1 cellular context compared by ENCODE assay signal in the genomic region with DNA sequence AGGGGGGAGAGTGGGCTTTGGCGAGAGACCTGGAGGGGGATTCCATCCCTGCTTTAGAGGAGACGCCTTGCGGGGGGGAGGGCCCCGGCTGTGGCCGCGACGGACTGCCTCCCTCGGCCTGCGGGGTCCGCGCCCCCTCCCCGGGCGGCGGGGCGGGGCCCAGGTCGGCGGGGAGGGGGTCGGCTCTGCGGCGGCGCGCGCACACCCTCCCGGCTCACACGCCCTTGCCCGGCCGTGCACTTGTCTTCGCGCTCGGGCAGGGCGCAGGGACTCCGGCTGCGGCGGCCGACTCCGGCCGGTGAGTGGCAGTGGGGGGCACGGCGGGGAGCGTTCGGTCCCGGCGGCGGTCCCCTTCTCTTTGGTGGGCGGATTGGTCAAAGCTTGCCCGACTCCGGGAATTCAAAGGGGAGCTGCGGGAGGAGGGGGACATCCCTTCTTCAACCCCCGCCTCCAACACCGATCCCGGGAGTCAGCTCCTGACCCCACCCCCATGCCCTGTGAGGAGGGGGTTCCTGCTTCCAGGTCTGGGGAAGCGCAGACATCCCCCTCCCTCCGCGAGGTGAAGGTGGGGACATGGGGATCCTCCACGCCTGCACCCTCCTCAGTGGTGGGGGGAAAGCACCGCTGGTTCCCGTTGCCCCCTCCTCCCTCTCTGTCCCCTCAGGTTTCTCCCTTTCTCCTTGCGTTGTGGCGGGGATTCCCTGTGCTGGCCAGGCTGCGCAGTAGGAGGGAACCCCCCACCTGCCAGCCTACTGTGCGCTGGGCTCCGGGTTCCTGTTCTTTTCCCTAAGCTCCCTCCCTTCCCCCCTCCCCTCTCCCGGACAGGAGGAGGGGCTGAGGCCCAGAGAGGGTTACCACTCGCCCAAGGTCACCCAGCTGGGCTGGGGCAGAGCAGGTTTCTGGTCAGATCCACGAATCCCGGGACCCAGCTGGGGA.
TF ChIP-seq lines count a peak whose summit lies in the region.

No MANE protein-coding gene starts in this region.

TF ChIP-seq in HEK293, 187 proteins besides CTCF, POLR2A, EP300 and RAD21 (continued from another document):
- TF ChIP-seq, protein P1, sequence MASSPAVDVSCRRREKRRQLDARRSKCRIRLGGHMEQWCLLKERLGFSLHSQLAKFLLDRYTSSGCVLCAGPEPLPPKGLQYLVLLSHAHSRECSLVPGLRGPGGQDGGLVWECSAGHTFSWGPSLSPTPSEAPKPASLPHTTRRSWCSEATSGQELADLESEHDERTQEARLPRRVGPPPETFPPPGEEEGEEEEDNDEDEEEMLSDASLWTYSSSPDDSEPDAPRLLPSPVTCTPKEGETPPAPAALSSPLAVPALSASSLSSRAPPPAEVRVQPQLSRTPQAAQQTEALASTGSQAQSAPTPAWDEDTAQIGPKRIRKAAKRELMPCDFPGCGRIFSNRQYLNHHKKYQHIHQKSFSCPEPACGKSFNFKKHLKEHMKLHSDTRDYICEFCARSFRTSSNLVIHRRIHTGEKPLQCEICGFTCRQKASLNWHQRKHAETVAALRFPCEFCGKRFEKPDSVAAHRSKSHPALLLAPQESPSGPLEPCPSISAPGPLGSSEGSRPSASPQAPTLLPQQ (tag by site-specific recombination; IDR thresholded peaks at IDR 0.05): no peak
- TF ChIP-seq ZNF266 (tag by site-specific recombination; IDR thresholded peaks at IDR 0.05; ENCODE audit: low read depth): no peak
- TF ChIP-seq ZNF544 (tag by site-specific recombination; IDR thresholded peaks at IDR 0.05): no peak
- TF ChIP-seq ZNF600 (tag by site-specific recombination; IDR thresholded peaks at IDR 0.05): no peak
- no peak for TF ChIP-seq MZF1 (tag by site-specific recombination; IDR thresholded peaks at IDR 0.05; ENCODE audit: borderline replicate concordance)
- no peak for TF ChIP-seq ZNF48 (tag by site-specific recombination; IDR thresholded peaks at IDR 0.05)
- no peak for TF ChIP-seq ZNF623 (tag by site-specific recombination; IDR thresholded peaks at IDR 0.05)
- TF ChIP-seq ZIC2 (tag by site-specific recombination; IDR thresholded peaks at IDR 0.05): peak; percentile 72
- no peak for TF ChIP-seq ZNF292 (tag by site-specific recombination; IDR thresholded peaks at IDR 0.05; ENCODE audit: borderline replicate concordance, low read depth)
- TF ChIP-seq, protein P2, sequence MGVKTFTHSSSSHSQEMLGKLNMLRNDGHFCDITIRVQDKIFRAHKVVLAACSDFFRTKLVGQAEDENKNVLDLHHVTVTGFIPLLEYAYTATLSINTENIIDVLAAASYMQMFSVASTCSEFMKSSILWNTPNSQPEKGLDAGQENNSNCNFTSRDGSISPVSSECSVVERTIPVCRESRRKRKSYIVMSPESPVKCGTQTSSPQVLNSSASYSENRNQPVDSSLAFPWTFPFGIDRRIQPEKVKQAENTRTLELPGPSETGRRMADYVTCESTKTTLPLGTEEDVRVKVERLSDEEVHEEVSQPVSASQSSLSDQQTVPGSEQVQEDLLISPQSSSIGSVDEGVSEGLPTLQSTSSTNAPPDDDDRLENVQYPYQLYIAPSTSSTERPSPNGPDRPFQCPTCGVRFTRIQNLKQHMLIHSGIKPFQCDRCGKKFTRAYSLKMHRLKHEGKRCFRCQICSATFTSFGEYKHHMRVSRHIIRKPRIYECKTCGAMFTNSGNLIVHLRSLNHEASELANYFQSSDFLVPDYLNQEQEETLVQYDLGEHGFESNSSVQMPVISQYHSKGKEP (tag by site-specific recombination; IDR thresholded peaks at IDR 0.05): no peak
- TF ChIP-seq, protein P3, sequence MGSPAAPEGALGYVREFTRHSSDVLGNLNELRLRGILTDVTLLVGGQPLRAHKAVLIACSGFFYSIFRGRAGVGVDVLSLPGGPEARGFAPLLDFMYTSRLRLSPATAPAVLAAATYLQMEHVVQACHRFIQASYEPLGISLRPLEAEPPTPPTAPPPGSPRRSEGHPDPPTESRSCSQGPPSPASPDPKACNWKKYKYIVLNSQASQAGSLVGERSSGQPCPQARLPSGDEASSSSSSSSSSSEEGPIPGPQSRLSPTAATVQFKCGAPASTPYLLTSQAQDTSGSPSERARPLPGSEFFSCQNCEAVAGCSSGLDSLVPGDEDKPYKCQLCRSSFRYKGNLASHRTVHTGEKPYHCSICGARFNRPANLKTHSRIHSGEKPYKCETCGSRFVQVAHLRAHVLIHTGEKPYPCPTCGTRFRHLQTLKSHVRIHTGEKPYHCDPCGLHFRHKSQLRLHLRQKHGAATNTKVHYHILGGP (tag by site-specific recombination; IDR thresholded peaks at IDR 0.05): no peak
- TF ChIP-seq ZBTB20 (tag by site-specific recombination; IDR thresholded peaks at IDR 0.05): peak; percentile 48
- TF ChIP-seq ZNF423 (tag by site-specific recombination; IDR thresholded peaks at IDR 0.05): no peak
- TF ChIP-seq, protein P4, sequence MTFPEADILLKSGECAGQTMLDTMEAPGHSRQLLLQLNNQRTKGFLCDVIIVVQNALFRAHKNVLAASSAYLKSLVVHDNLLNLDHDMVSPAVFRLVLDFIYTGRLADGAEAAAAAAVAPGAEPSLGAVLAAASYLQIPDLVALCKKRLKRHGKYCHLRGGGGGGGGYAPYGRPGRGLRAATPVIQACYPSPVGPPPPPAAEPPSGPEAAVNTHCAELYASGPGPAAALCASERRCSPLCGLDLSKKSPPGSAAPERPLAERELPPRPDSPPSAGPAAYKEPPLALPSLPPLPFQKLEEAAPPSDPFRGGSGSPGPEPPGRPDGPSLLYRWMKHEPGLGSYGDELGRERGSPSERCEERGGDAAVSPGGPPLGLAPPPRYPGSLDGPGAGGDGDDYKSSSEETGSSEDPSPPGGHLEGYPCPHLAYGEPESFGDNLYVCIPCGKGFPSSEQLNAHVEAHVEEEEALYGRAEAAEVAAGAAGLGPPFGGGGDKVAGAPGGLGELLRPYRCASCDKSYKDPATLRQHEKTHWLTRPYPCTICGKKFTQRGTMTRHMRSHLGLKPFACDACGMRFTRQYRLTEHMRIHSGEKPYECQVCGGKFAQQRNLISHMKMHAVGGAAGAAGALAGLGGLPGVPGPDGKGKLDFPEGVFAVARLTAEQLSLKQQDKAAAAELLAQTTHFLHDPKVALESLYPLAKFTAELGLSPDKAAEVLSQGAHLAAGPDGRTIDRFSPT (tag by site-specific recombination; IDR thresholded peaks at IDR 0.05): no peak
- TF ChIP-seq ZFHX2 (tag by site-specific recombination; conservative IDR thresholded peaks at IDR 0.05): 0 out of 2 replicates have a peak, but pooled peaks have one; percentile 15
- no peak for TF ChIP-seq ZNF837 (tag by site-specific recombination; IDR thresholded peaks at IDR 0.05)
- TF ChIP-seq ZNF404 (tag by site-specific recombination; IDR thresholded peaks at IDR 0.05): no peak
- TF ChIP-seq ZNF416 (tag by site-specific recombination; IDR thresholded peaks at IDR 0.05): no peak
- no peak for TF ChIP-seq ZNF76 (tag by site-specific recombination; IDR thresholded peaks at IDR 0.05; ENCODE audit: borderline replicate concordance, low read depth)
- TF ChIP-seq ZNF610 (tag by site-specific recombination; IDR thresholded peaks at IDR 0.05; ENCODE audit: borderline replicate concordance): no peak
- TF ChIP-seq ZNF114 (tag by site-specific recombination; IDR thresholded peaks at IDR 0.05): no peak
- TF ChIP-seq, protein P5, sequence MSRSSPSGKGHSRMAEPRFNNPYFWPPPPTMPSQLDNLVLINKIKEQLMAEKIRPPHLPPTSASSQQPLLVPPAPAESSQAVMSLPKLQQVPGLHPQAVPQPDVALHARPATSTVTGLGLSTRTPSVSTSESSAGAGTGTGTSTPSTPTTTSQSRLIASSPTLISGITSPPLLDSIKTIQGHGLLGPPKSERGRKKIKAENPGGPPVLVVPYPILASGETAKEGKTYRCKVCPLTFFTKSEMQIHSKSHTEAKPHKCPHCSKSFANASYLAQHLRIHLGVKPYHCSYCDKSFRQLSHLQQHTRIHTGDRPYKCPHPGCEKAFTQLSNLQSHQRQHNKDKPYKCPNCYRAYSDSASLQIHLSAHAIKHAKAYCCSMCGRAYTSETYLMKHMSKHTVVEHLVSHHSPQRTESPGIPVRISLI (tag by site-specific recombination; IDR thresholded peaks at IDR 0.05): no peak
- TF ChIP-seq ZFP41 (tag by site-specific recombination; IDR thresholded peaks at IDR 0.05; ENCODE audit: borderline replicate concordance): no peak
- no peak for TF ChIP-seq ZNF138 (tag by site-specific recombination; IDR thresholded peaks at IDR 0.05; ENCODE audit: borderline replicate concordance)
- TF ChIP-seq ZNF791 (tag by site-specific recombination; IDR thresholded peaks at IDR 0.05): no peak
- no peak for TF ChIP-seq HOXA7 (CRISPR knock-in tag; IDR thresholded peaks at IDR 0.05; ENCODE audit: borderline replicate concordance)
- no peak for TF ChIP-seq ZNF677 (tag by site-specific recombination; IDR thresholded peaks at IDR 0.05)
- TF ChIP-seq, protein P6, sequence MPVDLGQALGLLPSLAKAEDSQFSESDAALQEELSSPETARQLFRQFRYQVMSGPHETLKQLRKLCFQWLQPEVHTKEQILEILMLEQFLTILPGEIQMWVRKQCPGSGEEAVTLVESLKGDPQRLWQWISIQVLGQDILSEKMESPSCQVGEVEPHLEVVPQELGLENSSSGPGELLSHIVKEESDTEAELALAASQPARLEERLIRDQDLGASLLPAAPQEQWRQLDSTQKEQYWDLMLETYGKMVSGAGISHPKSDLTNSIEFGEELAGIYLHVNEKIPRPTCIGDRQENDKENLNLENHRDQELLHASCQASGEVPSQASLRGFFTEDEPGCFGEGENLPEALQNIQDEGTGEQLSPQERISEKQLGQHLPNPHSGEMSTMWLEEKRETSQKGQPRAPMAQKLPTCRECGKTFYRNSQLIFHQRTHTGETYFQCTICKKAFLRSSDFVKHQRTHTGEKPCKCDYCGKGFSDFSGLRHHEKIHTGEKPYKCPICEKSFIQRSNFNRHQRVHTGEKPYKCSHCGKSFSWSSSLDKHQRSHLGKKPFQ (tag by site-specific recombination; IDR thresholded peaks at IDR 0.05): no peak
- TF ChIP-seq, protein P7, sequence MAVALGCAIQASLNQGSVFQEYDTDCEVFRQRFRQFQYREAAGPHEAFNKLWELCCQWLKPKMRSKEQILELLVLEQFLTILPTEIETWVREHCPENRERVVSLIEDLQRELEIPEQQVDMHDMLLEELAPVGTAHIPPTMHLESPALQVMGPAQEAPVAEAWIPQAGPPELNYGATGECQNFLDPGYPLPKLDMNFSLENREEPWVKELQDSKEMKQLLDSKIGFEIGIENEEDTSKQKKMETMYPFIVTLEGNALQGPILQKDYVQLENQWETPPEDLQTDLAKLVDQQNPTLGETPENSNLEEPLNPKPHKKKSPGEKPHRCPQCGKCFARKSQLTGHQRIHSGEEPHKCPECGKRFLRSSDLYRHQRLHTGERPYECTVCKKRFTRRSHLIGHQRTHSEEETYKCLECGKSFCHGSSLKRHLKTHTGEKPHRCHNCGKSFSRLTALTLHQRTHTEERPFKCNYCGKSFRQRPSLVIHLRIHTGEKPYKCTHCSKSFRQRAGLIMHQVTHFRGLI (tag by site-specific recombination; IDR thresholded peaks at IDR 0.05): no peak
- TF ChIP-seq, protein P8, sequence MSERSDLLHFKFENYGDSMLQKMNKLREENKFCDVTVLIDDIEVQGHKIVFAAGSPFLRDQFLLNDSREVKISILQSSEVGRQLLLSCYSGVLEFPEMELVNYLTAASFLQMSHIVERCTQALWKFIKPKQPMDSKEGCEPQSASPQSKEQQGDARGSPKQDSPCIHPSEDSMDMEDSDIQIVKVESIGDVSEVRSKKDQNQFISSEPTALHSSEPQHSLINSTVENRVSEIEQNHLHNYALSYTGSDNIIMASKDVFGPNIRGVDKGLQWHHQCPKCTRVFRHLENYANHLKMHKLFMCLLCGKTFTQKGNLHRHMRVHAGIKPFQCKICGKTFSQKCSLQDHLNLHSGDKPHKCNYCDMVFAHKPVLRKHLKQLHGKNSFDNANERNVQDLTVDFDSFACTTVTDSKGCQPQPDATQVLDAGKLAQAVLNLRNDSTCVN (tag by site-specific recombination; optimal IDR thresholded peaks at IDR 0.05): peak; percentile 36
- TF ChIP-seq ZNF549 (tag by site-specific recombination; IDR thresholded peaks at IDR 0.05): no peak
- no peak for TF ChIP-seq OSR2 (tag by site-specific recombination; IDR thresholded peaks at IDR 0.05)
- TF ChIP-seq BCL11B (tag by site-specific recombination; IDR thresholded peaks at IDR 0.05; ENCODE audit: low read depth): no peak
- no peak for TF ChIP-seq ZNF311 (tag by site-specific recombination; IDR thresholded peaks at IDR 0.05; ENCODE audit: borderline replicate concordance)
- TF ChIP-seq ZSCAN16 (tag by site-specific recombination; IDR thresholded peaks at IDR 0.05): no peak
- no peak for TF ChIP-seq ZNF792 (tag by site-specific recombination; IDR thresholded peaks at IDR 0.05)
- TF ChIP-seq ZNF561 (tag by site-specific recombination; IDR thresholded peaks at IDR 0.05; ENCODE audit: borderline replicate concordance): no peak
- no peak for TF ChIP-seq KLF7 (tag by site-specific recombination; IDR thresholded peaks at IDR 0.05; ENCODE audit: borderline replicate concordance)
- TF ChIP-seq EGR2 (tag by site-specific recombination; IDR thresholded peaks at IDR 0.05; ENCODE audit: low read depth): 0 out of 2 replicates have a peak, but pooled peaks have one; percentile 4
- no peak for TF ChIP-seq ZNF211 (tag by site-specific recombination; IDR thresholded peaks at IDR 0.05; ENCODE audit: low read depth)
- TF ChIP-seq ZSCAN23 (tag by site-specific recombination; IDR thresholded peaks at IDR 0.05): no peak
- no peak for TF ChIP-seq ZNF324 (tag by site-specific recombination; IDR thresholded peaks at IDR 0.05)
- no peak for TF ChIP-seq ZNF140 (tag by site-specific recombination; IDR thresholded peaks at IDR 0.05)
- no peak for TF ChIP-seq ZFP3 (tag by site-specific recombination; IDR thresholded peaks at IDR 0.05; ENCODE audit: low read depth)
- TF ChIP-seq ZNF2 (tag by site-specific recombination; IDR thresholded peaks at IDR 0.05): no peak
- no peak for TF ChIP-seq ZNF350 (tag by site-specific recombination; IDR thresholded peaks at IDR 0.05)
- TF ChIP-seq ZNF132 (tag by site-specific recombination; IDR thresholded peaks at IDR 0.05; ENCODE audit: borderline replicate concordance): no peak
- no peak for TF ChIP-seq ZNF174 (tag by site-specific recombination; IDR thresholded peaks at IDR 0.05)
- TF ChIP-seq ZNF626 (tag by site-specific recombination; IDR thresholded peaks at IDR 0.05): no peak
- TF ChIP-seq, protein P9, sequence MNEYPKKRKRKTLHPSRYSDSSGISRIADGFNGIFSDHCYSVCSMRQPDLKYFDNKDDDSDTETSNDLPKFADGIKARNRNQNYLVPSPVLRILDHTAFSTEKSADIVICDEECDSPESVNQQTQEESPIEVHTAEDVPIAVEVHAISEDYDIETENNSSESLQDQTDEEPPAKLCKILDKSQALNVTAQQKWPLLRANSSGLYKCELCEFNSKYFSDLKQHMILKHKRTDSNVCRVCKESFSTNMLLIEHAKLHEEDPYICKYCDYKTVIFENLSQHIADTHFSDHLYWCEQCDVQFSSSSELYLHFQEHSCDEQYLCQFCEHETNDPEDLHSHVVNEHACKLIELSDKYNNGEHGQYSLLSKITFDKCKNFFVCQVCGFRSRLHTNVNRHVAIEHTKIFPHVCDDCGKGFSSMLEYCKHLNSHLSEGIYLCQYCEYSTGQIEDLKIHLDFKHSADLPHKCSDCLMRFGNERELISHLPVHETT (tag by site-specific recombination; IDR thresholded peaks at IDR 0.05): no peak
